In the genomic region with DNA sequence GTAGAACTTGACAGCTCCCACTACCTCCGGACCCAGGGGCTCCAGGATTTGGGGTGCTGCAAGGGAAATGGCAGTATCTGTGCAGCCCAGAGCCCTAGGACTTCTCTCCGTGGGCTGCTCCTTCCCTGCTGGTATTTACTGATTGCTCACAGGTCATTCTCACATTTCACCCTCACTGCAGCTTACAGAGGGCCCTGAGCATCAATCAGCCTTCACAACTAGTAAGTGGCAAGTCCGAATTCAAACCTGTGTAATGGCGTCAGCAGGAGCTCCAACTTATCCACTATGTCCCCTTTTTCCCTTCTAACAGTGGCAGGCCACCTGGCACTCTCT, we compare ENCODE assay signal across 14 cellular contexts. TPM values are rescaled to one million over a fixed set of nuclear protein-coding genes. Genes with fewer than 3 reads are reported as not detected.
A peak's percentile ranks its signal among the peaks of the same experiment; 100 is the strongest.
DNase-seq lines count a peak whose midpoint lies in the region; TF ChIP-seq lines count a peak whose summit lies in the region.
"Had no signal": no experiment of that assay in that cellular context is flagged by ENCODE, and none has a peak within 500 bp of the region (broad histone marks: within the 10 kb centered on the region; RNA-seq: fewer than 3 reads in every experiment).

No MANE protein-coding gene starts in this region.

- H3F3A ChIP-seq in Loucy (ENCODE audit: low read depth) = peaks cover 17% of the 10 kb centered on the region

- H3K27me3 Mint-ChIP-seq in activated CD4-positive, alpha-beta memory T cell treated with anti-CD3 and anti-CD28 coated beads, Interleukin-2, amount 10 ng/mL, durations not matched to agents 7 days and 5 days = no peaks in the 10 kb centered on the region
- no peaks in the 10 kb centered on the region for H3K27me3 Mint-ChIP-seq in activated CD4-positive, alpha-beta memory T cell treated with anti-CD3 and anti-CD28 coated beads for 36 hours

- peaks cover 24% of the 10 kb centered on the region; the same call in 1 of the 2 replicates for H3K36me3 ChIP-seq in Loucy (ENCODE audit: insufficient read depth, low read length)
- H3K36me3 ChIP-seq in effector memory CD4-positive, alpha-beta T cell (ENCODE audit: control insufficient read depth, insufficient read depth, low read length) = peaks cover 13% of the 10 kb centered on the region

- POLR2A ChIA-PET in activated CD4-positive, alpha-beta memory T cell treated with anti-CD3 and anti-CD28 coated beads, Interleukin-2, amount 10 ng/mL, durations not matched to agents 7 days and 5 days (lab: Charles Lee) = interaction anchor here (1.4 kb wide), 1 partner anchor 32 kb away, joined by 5 read pairs; a partner anchor contains a TSS
- POLR2A ChIA-PET in activated CD4-positive, alpha-beta memory T cell treated with anti-CD3 and anti-CD28 coated beads for 36 hours (lab: Charles Lee) = interaction anchor here (1.5 kb wide), 1 partner anchor 31 kb away, joined by 5 read pairs; no protein-coding TSS in a partner anchor

- no peaks in the 10 kb centered on the region for H4K20me1 ChIP-seq in Loucy (ENCODE audit: insufficient read depth, low read length, poor library complexity, severe bottlenecking)

- peak overlapping the region; percentile 74 for H3K27ac ChIP-seq in effector memory CD4-positive, alpha-beta T cell (ENCODE audit: insufficient read depth, low read length, poor library complexity, severe bottlenecking)
- peak overlapping the region in 19 of 21 experiments; percentile 12 to 87 (median 65) for H3K27ac ChIP-seq in skin epidermis
- H3K27ac ChIP-seq: KMS-11 had no signal

- H3K9ac ChIP-seq in Loucy (ENCODE audit: low read depth, low read length, poor library complexity, severe bottlenecking) = peak overlapping the region; percentile 72
- H3K9ac ChIP-seq: KMS-11 had no signal

- peaks cover 60% of the 10 kb centered on the region for H3K36me3 Mint-ChIP-seq in activated CD4-positive, alpha-beta memory T cell treated with anti-CD3 and anti-CD28 coated beads, Interleukin-2, amount 10 ng/mL, durations not matched to agents 7 days and 5 days (ENCODE audit: low read depth)
- H3K36me3 Mint-ChIP-seq in activated CD4-positive, alpha-beta memory T cell treated with anti-CD3 and anti-CD28 coated beads for 36 hours = peaks cover 39% of the 10 kb centered on the region

- H3K9me2 ChIP-seq in Loucy (replicated peaks; ENCODE audit: low read depth, low read length) = no peaks in the 10 kb centered on the region

- intact Hi-C loops in activated CD4-positive, alpha-beta memory T cell treated with anti-CD3 and anti-CD28 coated beads for 36 hours (cut with micrococcal nuclease) = no loop called here

- H3K79me2 ChIP-seq in Loucy (ENCODE audit: insufficient read depth, low read length) = peaks cover 8% of the 10 kb centered on the region; the same call in 1 of the 2 replicates

- no peak overlapping the region for H3K4me3 Mint-ChIP-seq in activated CD4-positive, alpha-beta memory T cell treated with anti-CD3 and anti-CD28 coated beads, Interleukin-2, amount 10 ng/mL, durations not matched to agents 7 days and 5 days
- H3K4me3 Mint-ChIP-seq in activated CD4-positive, alpha-beta memory T cell treated with anti-CD3 and anti-CD28 coated beads for 36 hours = no peak overlapping the region

- peaks cover 58% of the 10 kb centered on the region for H3K4me1 Mint-ChIP-seq in activated CD4-positive, alpha-beta memory T cell treated with anti-CD3 and anti-CD28 coated beads, Interleukin-2, amount 10 ng/mL, durations not matched to agents 7 days and 5 days
- H3K4me1 Mint-ChIP-seq in activated CD4-positive, alpha-beta memory T cell treated with anti-CD3 and anti-CD28 coated beads for 36 hours (ENCODE audit: low read depth) = peaks cover 65% of the 10 kb centered on the region

- no peaks in the 10 kb centered on the region for H3K9me3 Mint-ChIP-seq in activated CD4-positive, alpha-beta memory T cell treated with anti-CD3 and anti-CD28 coated beads, Interleukin-2, amount 10 ng/mL, durations not matched to agents 7 days and 5 days
- H3K9me3 Mint-ChIP-seq in activated CD4-positive, alpha-beta memory T cell treated with anti-CD3 and anti-CD28 coated beads for 36 hours = no peaks in the 10 kb centered on the region

- peaks cover 82% of the 10 kb centered on the region for H3K4me1 ChIP-seq in Loucy (ENCODE audit: insufficient read depth, low read length, poor library complexity, severe bottlenecking)
- H3K4me1 ChIP-seq in effector memory CD4-positive, alpha-beta T cell (ENCODE audit: control insufficient read depth, insufficient read depth, low read length, poor library complexity, severe bottlenecking) = peaks cover 58% of the 10 kb centered on the region

- peak overlapping the region; percentile 38 for H3K4me3 ChIP-seq in Loucy (ENCODE audit: low read length, poor library complexity, severe bottlenecking)
- peak overlapping the region; percentile 10 for H3K4me3 ChIP-seq in effector memory CD4-positive, alpha-beta T cell (ENCODE audit: insufficient read depth, low read depth, low read length, poor library complexity, severe bottlenecking)
- no peak overlapping the region for H3K4me3 ChIP-seq in skin epidermis

- H3K27ac Mint-ChIP-seq in activated CD4-positive, alpha-beta memory T cell treated with anti-CD3 and anti-CD28 coated beads, Interleukin-2, amount 10 ng/mL, durations not matched to agents 7 days and 5 days = peak overlapping the region; percentile 85
- H3K27ac Mint-ChIP-seq in activated CD4-positive, alpha-beta memory T cell treated with anti-CD3 and anti-CD28 coated beads for 36 hours = no peak overlapping the region

- CTCF ChIA-PET in activated CD4-positive, alpha-beta memory T cell treated with anti-CD3 and anti-CD28 coated beads, Interleukin-2, amount 10 ng/mL, durations not matched to agents 7 days and 5 days (lab: Charles Lee) = interaction anchor here (0.7 to 2.3 kb wide), 4 partner anchors 10 to 63 kb away, joined by 3 to 12 read pairs (median 4); no protein-coding TSS in a partner anchor
- CTCF ChIA-PET in activated CD4-positive, alpha-beta memory T cell treated with anti-CD3 and anti-CD28 coated beads for 36 hours (lab: Charles Lee) = interaction anchor here (1.2 to 6.2 kb wide), 3 partner anchors 16 to 41 kb away, joined by 6 to 41 read pairs (median 7); no protein-coding TSS in a partner anchor

- H3K4me2 ChIP-seq in Loucy (ENCODE audit: low read depth, low read length, poor library complexity, severe bottlenecking) = peak overlapping the region; percentile 70
- H3K4me2 ChIP-seq: KMS-11 had no signal

- no peaks in the 10 kb centered on the region for H3K27me3 ChIP-seq in Loucy (ENCODE audit: insufficient read depth, low read length, poor library complexity, severe bottlenecking)
- no peaks in the 10 kb centered on the region for H3K27me3 ChIP-seq in effector memory CD4-positive, alpha-beta T cell (replicated peaks; ENCODE audit: control insufficient read depth, insufficient read depth, low read length, poor library complexity, severe bottlenecking)

- TF ChIP-seq CTCF in Loucy (conservative IDR thresholded peaks at IDR 0.05; ENCODE audit: low read length) = no peak

- H2AFZ ChIP-seq in Loucy (ENCODE audit: low read length) = no peak overlapping the region

- H3K9me3 ChIP-seq in Loucy (ENCODE audit: insufficient read depth, low read depth, low read length) = no peaks in the 10 kb centered on the region
- no peaks in the 10 kb centered on the region for H3K9me3 ChIP-seq in effector memory CD4-positive, alpha-beta T cell (ENCODE audit: control insufficient read depth, low read length)

- DNase-seq in activated CD4-positive, alpha-beta memory T cell treated with anti-CD3 and anti-CD28 coated beads, Interleukin-2, amount 10 ng/mL, durations not matched to agents 7 days and 5 days = no peak
- DNase-seq in activated CD4-positive, alpha-beta memory T cell treated with anti-CD3 and anti-CD28 coated beads for 36 hours = no peak
- no peak for DNase-seq in effector memory CD4-positive, alpha-beta T cell
- DNase-seq in activated gamma-delta T cell treated with Interleukin-2 at 50 U/mL for 16 hours (no peak), NCI-H128 (lab: John Stamatoyannopoulos, UW; ENCODE audit: unreplicated experiment) (no peak), NCI-H748 treated with DMSO at 0.1 percent for 48 hours (lab: John Stamatoyannopoulos, UW) (no peak)
- DNase-seq: DMS153, foreskin melanocyte, NCI-H187, NCI-H82, small intestine had no signal

RNA-seq across cellular contexts. Expression of a gene that starts 32.4 kb away (rescaled TPM):
- total RNA-seq in activated CD4-positive, alpha-beta memory T cell treated with anti-CD3 and anti-CD28 coated beads, Interleukin-2, amount 10 ng/mL, durations not matched to agents 7 days and 5 days = 10 to 100 TPM; 31.0 to 32.0 TPM
- 10 to 100 TPM; 43.4 to 46.4 TPM for total RNA-seq in activated CD4-positive, alpha-beta memory T cell treated with anti-CD3 and anti-CD28 coated beads for 36 hours

RNA-seq across cellular contexts. Expression of a gene that starts 50.6 kb away (rescaled TPM):
- 10 to 100 TPM; 76.0 to 76.1 TPM for total RNA-seq in activated CD4-positive, alpha-beta memory T cell treated with anti-CD3 and anti-CD28 coated beads, Interleukin-2, amount 10 ng/mL, durations not matched to agents 7 days and 5 days
- total RNA-seq in activated CD4-positive, alpha-beta memory T cell treated with anti-CD3 and anti-CD28 coated beads for 36 hours = 10 to 100 TPM; 54.9 to 57.1 TPM

RNA-seq across cellular contexts. Expression of a gene that starts 54.0 kb away (rescaled TPM):
- total RNA-seq in activated CD4-positive, alpha-beta memory T cell treated with anti-CD3 and anti-CD28 coated beads, Interleukin-2, amount 10 ng/mL, durations not matched to agents 7 days and 5 days = 10 to 100 TPM; 85.1 to 95.4 TPM
- 10 to 100 TPM; 88.0 to 90.8 TPM for total RNA-seq in activated CD4-positive, alpha-beta memory T cell treated with anti-CD3 and anti-CD28 coated beads for 36 hours

Comparison
In these comparisons a context has a peak if more than half of its experiments do, and no peak if none do; other contexts are left out.
1. H3K4me3 ChIP-seq: peak in Loucy (single experiment) and effector memory CD4-positive, alpha-beta T cell (single experiment); none in skin epidermis (0 of 7).